10 cellular contexts compared by ENCODE assay signal in genomic region chr4:997375-998071, GRCh38. TPM values are rescaled to one million over a fixed set of nuclear protein-coding genes. Genes with fewer than 3 reads are reported as not detected.
DNase-seq lines count a peak whose midpoint lies in the region; ATAC-seq and TF ChIP-seq lines count a peak whose summit lies in the region.
"Had no signal": no experiment of that assay in that cellular context is flagged by ENCODE, and none has a peak within 500 bp of the region (broad histone marks: within the 10 kb centered on the region; RNA-seq: fewer than 3 reads in every experiment).

No MANE protein-coding gene starts in this region.

- H3K4me2 ChIP-seq in BLaER1 treated with 17β-estradiol and CSF1 and Interleukin-3, amounts not matched to agents 10 nM and 100 nM: peak overlapping the region; percentile 55 to 94 (median 76)

- H3K9ac ChIP-seq in BLaER1 treated with 17β-estradiol and CSF1 and Interleukin-3, amounts not matched to agents 10 nM and 100 nM: peak overlapping the region in 8 of 11 experiments; percentile 10 to 66 (median 42); a peak in 7 of 22 replicates

- TF ChIP-seq CTCF in Peyer's patch (IDR thresholded peaks at IDR 0.05) (no peak), glutamatergic neuron (IDR thresholded peaks at IDR 0.05; ENCODE audit: partially characterized antibody, unreplicated experiment) (no peak), omental fat pad (IDR thresholded peaks at IDR 0.05) (no peak)

- H3K27ac ChIP-seq in BLaER1 treated with 17β-estradiol and CSF1 and Interleukin-3, amounts not matched to agents 10 nM and 100 nM: no peak overlapping the region
- no peak overlapping the region for H3K27ac ChIP-seq in Peyer's patch
- H3K27ac ChIP-seq: thyroid gland had no signal

- peaks cover 19 to 96% (median 77%) of the 10 kb centered on the region in 11 experiments; a peak in 21 of 22 replicates for H4K20me1 ChIP-seq in BLaER1 treated with 17β-estradiol and CSF1 and Interleukin-3, amounts not matched to agents 10 nM and 100 nM

- H3K27me3 ChIP-seq in BLaER1 treated with 17β-estradiol and CSF1 and Interleukin-3, amounts not matched to agents 10 nM and 100 nM: peaks cover 74 to 81% (median 75%) of the 10 kb centered on the region in 11 experiments
- peaks cover 0 to 43% of the 10 kb centered on the region in 2 donors for H3K27me3 ChIP-seq in Peyer's patch

- ATAC-seq in omental fat pad (ENCODE audit: low FRiP score) (peak; percentile 42), HG03442 (IDR thresholded peaks at IDR 0.05; ENCODE audit: unreplicated experiment) (no peak)

- H3K36me3 Mint-ChIP-seq in glutamatergic neuron (ENCODE audit: unreplicated experiment): no peaks in the 10 kb centered on the region

- peaks cover 14% of the 10 kb centered on the region for H3K27me3 Mint-ChIP-seq in glutamatergic neuron (ENCODE audit: unreplicated experiment)

- H3K9me3 ChIP-seq in BLaER1 treated with 17β-estradiol and CSF1 and Interleukin-3, amounts not matched to agents 10 nM and 100 nM (replicated peaks in 1 of 11): peaks cover 0 to 11% (median 0%) of the 10 kb centered on the region in 11 experiments; a peak in 5 of 22 replicates
- no peaks in the 10 kb centered on the region for H3K9me3 ChIP-seq in Peyer's patch
- H3K9me3 ChIP-seq: thyroid gland had no signal

- peaks cover 3% of the 10 kb centered on the region for H3K4me1 Mint-ChIP-seq in glutamatergic neuron (ENCODE audit: low read depth, unreplicated experiment)

- H3K4me3 Mint-ChIP-seq in glutamatergic neuron (ENCODE audit: unreplicated experiment): peak overlapping the region; percentile 46

- H3K36me3 ChIP-seq in BLaER1 treated with 17β-estradiol and CSF1 and Interleukin-3, amounts not matched to agents 10 nM and 100 nM: no peaks in the 10 kb centered on the region
- no peaks in the 10 kb centered on the region for H3K36me3 ChIP-seq in Peyer's patch
- H3K36me3 ChIP-seq: thyroid gland had no signal

- H3K4me1 ChIP-seq in BLaER1 treated with 17β-estradiol and CSF1 and Interleukin-3, amounts not matched to agents 10 nM and 100 nM: peaks cover 12 to 39% (median 25%) of the 10 kb centered on the region in 10 experiments; a peak in 18 of 20 replicates
- H3K4me1 ChIP-seq in Peyer's patch: peaks cover 3 to 37% (median 9%) of the 10 kb centered on the region in 4 donors

- DNase-seq in Peyer's patch (no peak), glutamatergic neuron (no peak), omental fat pad (ENCODE audit: low spot score) (no peak), HT-29 (ENCODE audit: low spot score) (no peak), NCI-H1105 (lab: John Stamatoyannopoulos, UW) (no peak)
- DNase-seq in activated naive CD4-positive, alpha-beta T cell treated with anti-CD3 and anti-CD28 coated beads, Interleukin-2, amount 50 U/mL, for 16 hours: no peak
- DNase-seq: NCI-H1105 treated with DMSO at 0.1 percent for 48 hours had no signal

- no peak for TF ChIP-seq POLR2A in Peyer's patch (IDR thresholded peaks at IDR 0.05)

- peaks cover 6% of the 10 kb centered on the region for H3K9me3 Mint-ChIP-seq in glutamatergic neuron (ENCODE audit: unreplicated experiment)

- no peak overlapping the region for H3K27ac Mint-ChIP-seq in glutamatergic neuron (ENCODE audit: unreplicated experiment)

- H3K4me3 ChIP-seq in BLaER1 treated with 17β-estradiol and CSF1 and Interleukin-3, amounts not matched to agents 10 nM and 100 nM: peak overlapping the region; percentile 28 to 59 (median 44); a peak in 13 of 20 replicates
- H3K4me3 ChIP-seq in Peyer's patch: peak overlapping the region in 3 of 4 donors; percentile 37 to 43 (median 41)

RNA-seq across cellular contexts. Expression of gene SLC26A1, which starts 4.3 kb away (rescaled TPM):
- total RNA-seq in Peyer's patch (10 to 100 TPM in 3 of 4 donors, under 1 TPM in 1; 0.83 to 35.7 (median 24.3) TPM), glutamatergic neuron (ENCODE audit: unreplicated experiment) (0.54 TPM), omental fat pad (under 1 TPM in 2 of 4 donors, not detected in 2; 0.09 to 0.12 TPM)
- total RNA-seq in HT-29 (2014; rRNA removed; shearing (Covaris generic)): 5.8 and 6.2 TPM in 2 replicates

RNA-seq across cellular contexts. Expression of gene IDUA, which starts 10.7 kb away (rescaled TPM):
- total RNA-seq in Peyer's patch: 100 to 1,000 TPM in 1 of 4 donors, 10 to 100 TPM in 3; 40.4 to 114 (median 71.4) TPM
- total RNA-seq in glutamatergic neuron (ENCODE audit: unreplicated experiment): 20.3 TPM
- 10 to 100 TPM; 15.5 to 32.2 (median 16.9) TPM for total RNA-seq in omental fat pad
- total RNA-seq in HT-29 (2014; rRNA removed; shearing (Covaris generic)): 39.7 and 53.5 TPM in 2 replicates

RNA-seq across cellular contexts. Expression of gene FGFRL1, which starts 13.9 kb away (rescaled TPM):
- total RNA-seq in Peyer's patch: 10 to 100 TPM; 10.3 to 29.7 (median 26.8) TPM
- total RNA-seq in glutamatergic neuron (ENCODE audit: unreplicated experiment): 20.9 TPM
- 10 to 100 TPM; 25.1 to 91.7 (median 68.8) TPM for total RNA-seq in omental fat pad
- 74.9 and 76.9 TPM in 2 replicates for total RNA-seq in HT-29 (2014; rRNA removed; shearing (Covaris generic))

RNA-seq across cellular contexts. Expression of gene DGKQ, which starts 24.2 kb away (rescaled TPM):
- total RNA-seq in Peyer's patch: 100 to 1,000 TPM in 2 of 4 donors, 10 to 100 TPM in 2; 32.2 to 119 (median 101) TPM
- total RNA-seq in glutamatergic neuron (ENCODE audit: unreplicated experiment): 26.2 TPM
- total RNA-seq in omental fat pad: 10 to 100 TPM in 1 of 4 donors, 1 to 10 TPM in 3; 4.8 to 10.2 (median 8.1) TPM
- 46.7 and 50.5 TPM in 2 replicates for total RNA-seq in HT-29 (2014; rRNA removed; shearing (Covaris generic))
